In genomic region chr18:36441426-36441870, GRCh38 we compare ENCODE assay signal across 13 cellular contexts.
DNase-seq lines count a peak whose midpoint lies in the region; FAIRE-seq and TF ChIP-seq lines count a peak whose summit lies in the region.
"Had no signal": no experiment of that assay in that cellular context is flagged by ENCODE, and none has a peak within 500 bp of the region (broad histone marks: within the 10 kb centered on the region; RNA-seq: fewer than 3 reads in every experiment).

No MANE protein-coding gene starts in this region.

- H3K27me3 Mint-ChIP-seq in HFFc6 (ENCODE audit: insufficient read depth) (no peaks in the 10 kb centered on the region; the same call in 1 of the 2 replicates), astrocyte (ENCODE audit: low read depth, unreplicated experiment) (no peaks in the 10 kb centered on the region), glutamatergic neuron (ENCODE audit: unreplicated experiment) (peaks cover 3% of the 10 kb centered on the region)
- H3K27me3 Mint-ChIP-seq: CD4-positive, CD25-positive, alpha-beta regulatory T cell had no signal

- H3K27ac ChIP-seq in astrocyte (ENCODE audit: low read depth, low read length) (peak overlapping the region; percentile 60), right atrium auricular region (peak overlapping the region; percentile 76 to 85), skin epidermis (peak overlapping the region in 14 of 21 experiments; percentile 8 to 78 (median 42))

- H3K27me3 ChIP-seq in astrocyte (ENCODE audit: insufficient read depth, low read length) (no peaks in the 10 kb centered on the region), right atrium auricular region (no peaks in the 10 kb centered on the region)
- H3K27me3 ChIP-seq: right lobe of liver had no signal

- no peak for FAIRE-seq in astrocyte (lab: Jason Lieb, UNC)

- no peaks in the 10 kb centered on the region for H3K79me2 ChIP-seq in astrocyte (ENCODE audit: insufficient read depth, low read length)

- no peaks in the 10 kb centered on the region for H3K9me3 ChIP-seq in astrocyte (ENCODE audit: insufficient read depth, low read depth, low read length)
- no peaks in the 10 kb centered on the region for H3K9me3 ChIP-seq in right atrium auricular region
- H3K9me3 ChIP-seq: right lobe of liver had no signal

- no peak overlapping the region for H3K4me3 ChIP-seq in astrocyte (ENCODE audit: insufficient read depth, low read depth, low read length)
- no peak overlapping the region for H3K4me3 ChIP-seq in right atrium auricular region
- no peak overlapping the region for H3K4me3 ChIP-seq in skin epidermis
- H3K4me3 ChIP-seq: right lobe of liver had no signal

- H3K4me1 Mint-ChIP-seq in HFFc6 (ENCODE audit: low read depth): peaks cover 82% of the 10 kb centered on the region
- H3K4me1 Mint-ChIP-seq in astrocyte (ENCODE audit: low read depth, unreplicated experiment): peaks cover 37% of the 10 kb centered on the region
- peaks cover 6% of the 10 kb centered on the region for H3K4me1 Mint-ChIP-seq in glutamatergic neuron (ENCODE audit: low read depth, unreplicated experiment)
- H3K4me1 Mint-ChIP-seq: CD4-positive, CD25-positive, alpha-beta regulatory T cell had no signal

- H3K4me3 Mint-ChIP-seq in HFFc6 (peak overlapping the region; percentile 53), astrocyte (ENCODE audit: unreplicated experiment) (peak overlapping the region; percentile 24), glutamatergic neuron (ENCODE audit: unreplicated experiment) (no peak overlapping the region)
- H3K4me3 Mint-ChIP-seq: CD4-positive, CD25-positive, alpha-beta regulatory T cell had no signal

- H3K4me1 ChIP-seq in astrocyte (ENCODE audit: insufficient read depth, low read length) (peaks cover 30% of the 10 kb centered on the region), right atrium auricular region (peaks cover 0 to 52% of the 10 kb centered on the region in 2 donors)
- H3K4me1 ChIP-seq: right lobe of liver had no signal

- no peak for TF ChIP-seq CTCF in HFFc6 (IDR thresholded peaks at IDR 0.05)
- TF ChIP-seq CTCF in astrocyte (IDR thresholded peaks at IDR 0.05; ENCODE audit: insufficient read depth, low read depth, low read length): no peak
- no peak for TF ChIP-seq CTCF in right atrium auricular region (IDR thresholded peaks at IDR 0.05)
- no peak for TF ChIP-seq CTCF in glutamatergic neuron (IDR thresholded peaks at IDR 0.05; ENCODE audit: partially characterized antibody, unreplicated experiment)

- peak overlapping the region; percentile 84 for H3K27ac Mint-ChIP-seq in HFFc6
- H3K27ac Mint-ChIP-seq in astrocyte (ENCODE audit: unreplicated experiment): peak overlapping the region; percentile 55
- H3K27ac Mint-ChIP-seq in glutamatergic neuron (ENCODE audit: unreplicated experiment): no peak overlapping the region
- H3K27ac Mint-ChIP-seq: CD4-positive, CD25-positive, alpha-beta regulatory T cell had no signal

- no peak overlapping the region for H2AFZ ChIP-seq in astrocyte (ENCODE audit: low read depth, low read length)

- H4K20me1 ChIP-seq in astrocyte (ENCODE audit: insufficient read depth, low read length): no peaks in the 10 kb centered on the region

- H3K36me3 Mint-ChIP-seq in HFFc6 (ENCODE audit: low read depth) (peaks cover 18% of the 10 kb centered on the region; the same call in 1 of the 2 replicates), astrocyte (ENCODE audit: low read depth, unreplicated experiment) (no peaks in the 10 kb centered on the region), glutamatergic neuron (ENCODE audit: unreplicated experiment) (no peaks in the 10 kb centered on the region)
- H3K36me3 Mint-ChIP-seq: CD4-positive, CD25-positive, alpha-beta regulatory T cell had no signal

- DNase-seq in HFFc6: peak; percentile 22
- DNase-seq in astrocyte (ENCODE audit: low read depth): no peak
- no peak for DNase-seq in right atrium auricular region (ENCODE audit: low spot score)
- no peak for DNase-seq in NCI-H510A treated with DMSO at 0.1 percent for 48 hours (lab: John Stamatoyannopoulos, UW)
- no peak for DNase-seq in HT-29 (ENCODE audit: low spot score)
- DNase-seq in glutamatergic neuron: no peak
- DNase-seq in SIG-M5 (lab: John Stamatoyannopoulos, UW): no peak
- DNase-seq: activated CD4-positive, alpha-beta T cell treated with anti-CD3 and anti-CD28 coated beads, Interleukin-2, amount 50 U/mL, for 4 hours; activated naive CD4-positive, alpha-beta T cell treated with Interleukin-2 at 50 U/mL for 16 hours; CD4-positive, CD25-positive, alpha-beta regulatory T cell; right lobe of liver; T-helper 2 cell had no signal

- no peaks in the 10 kb centered on the region for H3K9me3 Mint-ChIP-seq in HFFc6
- no peaks in the 10 kb centered on the region for H3K9me3 Mint-ChIP-seq in astrocyte (ENCODE audit: unreplicated experiment)
- H3K9me3 Mint-ChIP-seq in glutamatergic neuron (ENCODE audit: unreplicated experiment): peaks cover 1% of the 10 kb centered on the region

- H3K36me3 ChIP-seq in astrocyte (ENCODE audit: insufficient read depth, low read length): no peaks in the 10 kb centered on the region
- H3K36me3 ChIP-seq in right atrium auricular region: no peaks in the 10 kb centered on the region
- H3K36me3 ChIP-seq: right lobe of liver had no signal

- peak overlapping the region; percentile 57 for H3K4me2 ChIP-seq in astrocyte (ENCODE audit: low read length)

- H3K9ac ChIP-seq in astrocyte (ENCODE audit: low read length): peak overlapping the region; percentile 42
